3 cellular contexts compared by ENCODE assay signal in genomic region chr3:146308682-146309081, GRCh38.
TF ChIP-seq lines count a peak whose summit lies in the region.

No MANE protein-coding gene starts in this region.

TF ChIP-seq in A549, 52 proteins besides CTCF, POLR2A, EP300 and RAD21:
- no peak for TF ChIP-seq BHLHE40 (IDR thresholded peaks at IDR 0.05; ENCODE audit: low read depth, low read length)
- TF ChIP-seq HOXB13 (CRISPR knock-in tag; IDR thresholded peaks at IDR 0.05; ENCODE audit: low read depth) = no peak
- no peak for TF ChIP-seq ZFP36 (IDR thresholded peaks at IDR 0.05; ENCODE audit: borderline replicate concordance, partially characterized antibody)
- TF ChIP-seq, protein P1, sequence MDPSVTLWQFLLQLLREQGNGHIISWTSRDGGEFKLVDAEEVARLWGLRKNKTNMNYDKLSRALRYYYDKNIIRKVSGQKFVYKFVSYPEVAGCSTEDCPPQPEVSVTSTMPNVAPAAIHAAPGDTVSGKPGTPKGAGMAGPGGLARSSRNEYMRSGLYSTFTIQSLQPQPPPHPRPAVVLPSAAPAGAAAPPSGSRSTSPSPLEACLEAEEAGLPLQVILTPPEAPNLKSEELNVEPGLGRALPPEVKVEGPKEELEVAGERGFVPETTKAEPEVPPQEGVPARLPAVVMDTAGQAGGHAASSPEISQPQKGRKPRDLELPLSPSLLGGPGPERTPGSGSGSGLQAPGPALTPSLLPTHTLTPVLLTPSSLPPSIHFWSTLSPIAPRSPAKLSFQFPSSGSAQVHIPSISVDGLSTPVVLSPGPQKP (IDR thresholded peaks at IDR 0.05; ENCODE audit: low read depth, low read length) = no peak
- TF ChIP-seq PHF8 (IDR thresholded peaks at IDR 0.05; ENCODE audit: borderline replicate concordance, low read depth) = no peak
- TF ChIP-seq USF2 (IDR thresholded peaks at IDR 0.05) = no peak

TF ChIP-seq in IMR-90, 13 proteins besides CTCF, POLR2A, EP300 and RAD21:
- TF ChIP-seq NFE2L2 (IDR thresholded peaks at IDR 0.05; ENCODE audit: low read depth, low read length) (peak; percentile 72), FOS (IDR thresholded peaks at IDR 0.05; ENCODE audit: low read depth, low read length) (no peak)

TF ChIP-seq in endothelial cell of umbilical vein, 7 proteins besides CTCF, POLR2A, EP300 and RAD21:
- peak; percentile 60 for TF ChIP-seq FOS (IDR thresholded peaks at IDR 0.05; ENCODE audit: borderline replicate concordance, insufficient read depth, low read length)
- TF ChIP-seq, protein P2, sequence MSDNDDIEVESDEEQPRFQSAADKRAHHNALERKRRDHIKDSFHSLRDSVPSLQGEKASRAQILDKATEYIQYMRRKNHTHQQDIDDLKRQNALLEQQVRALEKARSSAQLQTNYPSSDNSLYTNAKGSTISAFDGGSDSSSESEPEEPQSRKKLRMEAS (IDR thresholded peaks at IDR 0.05; ENCODE audit: insufficient read depth, insufficient read length) = no peak
- no peak for TF ChIP-seq EZH2 (IDR thresholded peaks at IDR 0.05; ENCODE audit: borderline replicate concordance, low read depth, low read length, severe bottlenecking)
- TF ChIP-seq MYC (IDR thresholded peaks at IDR 0.05; ENCODE audit: low read depth, low read length) = no peak
- peak; percentile 98 for TF ChIP-seq GATA2 (IDR thresholded peaks at IDR 0.05; ENCODE audit: insufficient read depth, insufficient read length, low read depth, low read length)
- TF ChIP-seq JUN (IDR thresholded peaks at IDR 0.05; ENCODE audit: borderline replicate concordance, insufficient read depth, insufficient read length, low read depth) = peak; percentile 81
- peak; percentile 97 for TF ChIP-seq POLR2AphosphoS5 (IDR thresholded peaks at IDR 0.05; ENCODE audit: insufficient read depth, low read depth, low read length)
